8 cellular contexts compared by ENCODE assay signal in genomic region chr7:130365511-130366441, GRCh38. TPM values are rescaled to one million over a fixed set of nuclear protein-coding genes. Genes with fewer than 3 reads are reported as not detected.
DNase-seq lines count a peak whose midpoint lies in the region; ATAC-seq and TF ChIP-seq lines count a peak whose summit lies in the region.
"Had no signal": no experiment of that assay in that cellular context is flagged by ENCODE, and none has a peak within 500 bp of the region (broad histone marks: within the 10 kb centered on the region; RNA-seq: fewer than 3 reads in every experiment).

No MANE protein-coding gene starts in this region.

- peaks cover 0 to under 1% (median 0%) of the 10 kb centered on the region in 8 donors for H3K9me3 ChIP-seq in spleen

- no peaks in the 10 kb centered on the region for H3K27me3 ChIP-seq in spleen (replicated peaks in 1 of 7)

- TF ChIP-seq CTCF in spleen (IDR thresholded peaks at IDR 0.05 in 8 of 11, conservative IDR thresholded peaks at IDR 0.05 in 3 of 11), result no peak

- H3K4me1 ChIP-seq in spleen, result peaks cover 4 to 33% (median 21%) of the 10 kb centered on the region in 6 donors

- intact Hi-C loops in spleen (cut with DNase I; ENCODE audit: low total_unique reads), result no loop called here

- no peak for TF ChIP-seq POLR2A in spleen (IDR thresholded peaks at IDR 0.05)

- WGBS in spleen, 5 donors, result 78 to 87% (median 81%) methylated on average over 12 to 15 of the region's 15 CpGs

- ATAC-seq in GM18861 (IDR thresholded peaks at IDR 0.05; ENCODE audit: unreplicated experiment) (peak; percentile 64), HG03135 (IDR thresholded peaks at IDR 0.05; ENCODE audit: unreplicated experiment) (peak; percentile 57), HG03280 (IDR thresholded peaks at IDR 0.05; ENCODE audit: unreplicated experiment) (no peak)
- ATAC-seq: T-cell had no signal

- no peak overlapping the region for H3K4me3 ChIP-seq in spleen

- peak; percentile 100 for DNase-seq in NCI-H748 (lab: John Stamatoyannopoulos, UW; ENCODE audit: unreplicated experiment)
- peak; percentile 60 for DNase-seq in fibroblast of peridontal ligament (ENCODE audit: extremely low read depth)
- DNase-seq in spleen, result peak; percentile 41
- DNase-seq in 8988T, result no peak

- H3K27ac ChIP-seq in spleen, result no peak overlapping the region

- no peaks in the 10 kb centered on the region for H3K36me3 ChIP-seq in spleen

RNA-seq across cellular contexts. Expression of gene CPA1, which starts 14.5 kb away (rescaled TPM):
- total RNA-seq in spleen, result 1 to 10 TPM; 1.2 to 8.1 (median 4.0) TPM
- polyA plus RNA-seq in spleen, result 1 to 10 TPM in 2 of 3 donors, under 1 TPM in 1; 0.79 to 1.4 (median 1.3) TPM

RNA-seq across cellular contexts. Expression of gene CPA5, which starts 21.2 kb away (rescaled TPM):
- total RNA-seq in spleen, result under 1 TPM in 1 of 7 donors, not detected in 6; 0.44 TPM
- 1 to 10 TPM in 1 of 3 donors, under 1 TPM in 2; 0.26 to 3.6 (median 0.46) TPM for polyA plus RNA-seq in spleen
